In genomic region chr1:53888716-53889115, GRCh38 we compare ENCODE assay signal across 9 cellular contexts. TPM values are rescaled to one million over a fixed set of nuclear protein-coding genes. Genes with fewer than 3 reads are reported as not detected.
DNase-seq lines count a peak whose midpoint lies in the region; ATAC-seq and TF ChIP-seq lines count a peak whose summit lies in the region.
"Had no signal": no experiment of that assay in that cellular context is flagged by ENCODE, and none has a peak within 500 bp of the region (broad histone marks: within the 10 kb centered on the region; RNA-seq: fewer than 3 reads in every experiment).

No MANE protein-coding gene starts in this region.

- peak overlapping the region in 8 of 21 experiments; percentile 76 to 94 (median 84) for H3K27ac ChIP-seq in skin epidermis

- H3K4me1 Mint-ChIP-seq in HFFc6 (ENCODE audit: low read depth) (peaks cover 23% of the 10 kb centered on the region), activated B cell treated with CpG ODN at 0.5 μM for 24 hours (peaks cover 40% of the 10 kb centered on the region)

- CTCF ChIA-PET in activated B cell treated with CpG ODN at 0.5 μM for 24 hours (lab: Charles Lee), result interaction anchor here (1.7 kb wide), 1 partner anchor 9 kb away, joined by 3 read pairs; no protein-coding TSS in a partner anchor

- H3K4me3 ChIP-seq in foreskin fibroblast (ENCODE audit: low read depth in 1 of 2, low read length in 2 of 2), result peak overlapping the region; percentile 98 to 99
- peak overlapping the region; percentile 69 to 86 (median 75) for H3K4me3 ChIP-seq in skin epidermis

- H3K9me3 Mint-ChIP-seq in HFFc6 (no peaks in the 10 kb centered on the region), activated B cell treated with CpG ODN at 0.5 μM for 24 hours (no peaks in the 10 kb centered on the region)

- H3K4me3 Mint-ChIP-seq in HFFc6 (peak overlapping the region; percentile 93), activated B cell treated with CpG ODN at 0.5 μM for 24 hours (peak overlapping the region; percentile 98)

- DNase-seq in HFFc6 (no peak), activated B cell treated with CpG ODN at 0.5 μM for 24 hours (no peak), foreskin fibroblast (no peak), NCI-H510A (lab: John Stamatoyannopoulos, UW) (no peak), NCI-H1436 (lab: John Stamatoyannopoulos, UW) (no peak)
- no peak for DNase-seq in stimulated activated CD4-positive, alpha-beta T cell treated with anti-CD3 and anti-CD28 coated beads, Interleukin-4, amount 100 ng/mL, for 4 hours

- POLR2A ChIA-PET in activated B cell treated with CpG ODN at 0.5 μM for 24 hours (lab: Charles Lee), result interaction anchor here (2.7 kb wide), 1 partner anchor 57 kb away, joined by 37 read pairs; the partner anchor contains the start of genes IFT25 and LRRC42

- intact Hi-C loops in activated B cell treated with CpG ODN at 0.5 μM for 24 hours (cut with micrococcal nuclease), result loop anchor here (1.0 to 5.0 kb wide), 6 partner anchors 50 to 1161 kb away; partner anchors contain the start of genes IFT25, NDC1, PARS2 and SSBP3

- TF ChIP-seq CTCF in HFFc6 (IDR thresholded peaks at IDR 0.05), result no peak
- no peak for TF ChIP-seq CTCF in activated B cell treated with CpG ODN at 0.5 μM for 24 hours (IDR thresholded peaks at IDR 0.05)
- TF ChIP-seq CTCF in foreskin fibroblast (IDR thresholded peaks at IDR 0.05; ENCODE audit: low read depth, low read length), result no peak

- H3K27ac Mint-ChIP-seq in HFFc6 (no peak overlapping the region), activated B cell treated with CpG ODN at 0.5 μM for 24 hours (peak overlapping the region; percentile 94)

- H3K36me3 Mint-ChIP-seq in HFFc6 (ENCODE audit: low read depth) (peaks cover 5% of the 10 kb centered on the region; the same call in 1 of the 2 replicates), activated B cell treated with CpG ODN at 0.5 μM for 24 hours (ENCODE audit: low read depth) (peaks cover 39% of the 10 kb centered on the region)

- H3K27me3 Mint-ChIP-seq in HFFc6 (ENCODE audit: insufficient read depth), result no peaks in the 10 kb centered on the region; the same call in 1 of the 2 replicates
- no peaks in the 10 kb centered on the region for H3K27me3 Mint-ChIP-seq in activated B cell treated with CpG ODN at 0.5 μM for 24 hours

- no peak for ATAC-seq in activated B cell treated with CpG ODN at 0.5 μM for 24 hours (ENCODE audit: low read depth)
- ATAC-seq in HG02973 (IDR thresholded peaks at IDR 0.05; ENCODE audit: unreplicated experiment), result no peak

RNA-seq across cellular contexts. Expression of gene YIPF1, which starts 0.9 kb away (rescaled TPM):
- total RNA-seq in HFFc6 (2021; fragmentation: NEBNext Ultra II Directional; extraction: Animal tissue kit (Norgen Biotek cat#: 25700)), result 10 to 100 TPM; 22.8 to 29.3 (median 26.8) TPM
- total RNA-seq in activated B cell treated with CpG ODN at 0.5 μM for 24 hours, result 16.6 and 18.5 TPM in 2 replicates

RNA-seq across cellular contexts. Expression of gene DIO1, which starts 5.3 kb away (rescaled TPM):
- not detected for total RNA-seq in HFFc6 (2021; fragmentation: NEBNext Ultra II Directional; extraction: Animal tissue kit (Norgen Biotek cat#: 25700))
- total RNA-seq in activated B cell treated with CpG ODN at 0.5 μM for 24 hours, result not detected in 2 replicates
- total RNA-seq: glomerular endothelial cell had no signal

RNA-seq across cellular contexts. Expression of gene NDC1, which starts 50.6 kb away (rescaled TPM):
- 10 to 100 TPM; 15.3 to 27.2 (median 22.7) TPM for total RNA-seq in HFFc6 (2021; fragmentation: NEBNext Ultra II Directional; extraction: Animal tissue kit (Norgen Biotek cat#: 25700))
- total RNA-seq in activated B cell treated with CpG ODN at 0.5 μM for 24 hours, result 10.6 and 14.0 TPM in 2 replicates

RNA-seq across cellular contexts. Expression of gene IFT25, which starts 56.8 kb away (rescaled TPM):
- total RNA-seq in HFFc6 (2021; fragmentation: NEBNext Ultra II Directional; extraction: Animal tissue kit (Norgen Biotek cat#: 25700)), result 10 to 100 TPM; 20.9 to 36.9 (median 35.1) TPM
- 38.0 and 41.0 TPM in 2 replicates for total RNA-seq in activated B cell treated with CpG ODN at 0.5 μM for 24 hours

RNA-seq across cellular contexts. Expression of gene LRRC42, which starts 57.4 kb away (rescaled TPM):
- 10 to 100 TPM; 36.3 to 44.2 (median 42.2) TPM for total RNA-seq in HFFc6 (2021; fragmentation: NEBNext Ultra II Directional; extraction: Animal tissue kit (Norgen Biotek cat#: 25700))
- 13.8 and 14.6 TPM in 2 replicates for total RNA-seq in activated B cell treated with CpG ODN at 0.5 μM for 24 hours
